ENCODE assay signal across 17 cellular contexts in genomic region chr5:1485320-1486118, GRCh38. TPM values are rescaled to one million over a fixed set of nuclear protein-coding genes. Genes with fewer than 3 reads are reported as not detected.
A peak's percentile ranks its signal among the peaks of the same experiment; 100 is the strongest.
DNase-seq lines count a peak whose midpoint lies in the region; ATAC-seq, FAIRE-seq and TF ChIP-seq lines count a peak whose summit lies in the region.
"Had no signal": no experiment of that assay in that cellular context is flagged by ENCODE, and none has a peak within 500 bp of the region (broad histone marks: within the 10 kb centered on the region; RNA-seq: fewer than 3 reads in every experiment).

No MANE protein-coding gene starts in this region.

- peak overlapping the region; percentile 95 for H3K4me2 ChIP-seq in GM12878 (ENCODE audit: control insufficient read depth, insufficient read depth)

- CTCF ChIA-PET in GM12878 (lab: Yijun Ruan, JAX): interaction anchor here (0.9 to 2.9 kb wide), 4 partner anchors 13 to 31 kb away, joined by 3 to 20 read pairs (median 6); no protein-coding TSS in a partner anchor

- peak overlapping the region; percentile 77 for H3K9ac ChIP-seq in GM12878 (ENCODE audit: control insufficient read depth, insufficient read depth, low read length)

- no peak overlapping the region for H2AFZ ChIP-seq in GM12878 (ENCODE audit: control insufficient read depth, low read depth, low read length)

- H3K4me1 ChIP-seq in GM12878 (ENCODE audit: control insufficient read depth, insufficient read depth, low read length): peaks cover 70% of the 10 kb centered on the region
- no peaks in the 10 kb centered on the region for H3K4me1 ChIP-seq in vagina
- H3K4me1 ChIP-seq: lower lobe of right lung, right lobe of liver had no signal

- in situ Hi-C loops in GM12878 (cut with MboI): loop anchor here (5.0 kb wide), 1 partner anchor 312 kb away; the partner anchor contains the start of gene MRPL36

- H3K36me3 ChIP-seq in GM12878 (ENCODE audit: control insufficient read depth in 2 of 2, insufficient read depth in 2 of 2, low read length in 1 of 2): peaks cover 15 to 39% of the 10 kb centered on the region in 2 experiments
- H3K36me3 ChIP-seq in vagina: peaks cover 0 to 16% of the 10 kb centered on the region in 2 donors
- H3K36me3 ChIP-seq in MG63: peaks cover 93% of the 10 kb centered on the region

- BruUV-seq in GM12878 (replicated peaks; lab: Mats Ljungman, UMichigan): no TSS peak

- H4K20me1 ChIP-seq in GM12878 (ENCODE audit: control insufficient read depth, insufficient read depth): no peaks in the 10 kb centered on the region

- DNase-seq in GM12878 (ENCODE audit: low read depth, low spot score) (no peak), NCI-H226 (no peak), vagina (ENCODE audit: extremely low spot score in 2 of 2) (no peak), superior temporal gyrus (ENCODE audit: extremely low spot score) (no peak), MG63 (no peak)
- DNase-seq: activated naive CD4-positive, alpha-beta T cell treated with Interleukin-2 at 50 U/mL for 16 hours; CD4-positive, alpha-beta memory T cell; lower lobe of right lung; NCI-H2081; right lobe of liver; WERI-Rb-1 had no signal

- WGBS in GM12878 (ENCODE audit: insufficient coverage, insufficient replicate concordance, low lambda C conversion rate, missing lambda C conversion rate): 37% methylated on average over 18 of the region's 18 CpGs

- FAIRE-seq in GM12878 (lab: Jason Lieb, UNC): peak; percentile 27

- ATAC-seq in GM18502 (IDR thresholded peaks at IDR 0.05; ENCODE audit: poor library complexity, unreplicated experiment) (peak; percentile 38), GM21367 (IDR thresholded peaks at IDR 0.05; ENCODE audit: unreplicated experiment) (peak; percentile 23), HG03064 (IDR thresholded peaks at IDR 0.05; ENCODE audit: low read depth, unreplicated experiment) (peak; percentile 30), GM12878 (peak; percentile 34)
- ATAC-seq: lower lobe of right lung, right lobe of liver had no signal

- peak; percentile 16; the same call in 1 of the 2 replicates for TF ChIP-seq POLR2A in GM12878 (IDR thresholded peaks at IDR 0.05; ENCODE audit: low read depth, low read length)
- TF ChIP-seq POLR2A in vagina (IDR thresholded peaks at IDR 0.05): no peak

- intact Hi-C loops in GM12878 (cut with micrococcal nuclease; ENCODE audit: unreplicated experiment) (loop anchor here (1.0 to 5.0 kb wide), 4 partner anchors 10 to 107 kb away; partner anchors contain the start of gene LPCAT1), vagina (cut with DNase I) (no loop called here)

- RAD21 ChIA-PET in GM12878 (lab: Charles Lee; ENCODE audit: unreplicated experiment): interaction anchor here (0.6 to 4.5 kb wide), 10 partner anchors 7 to 352 kb away, joined by 3 to 41 read pairs (median 4); no protein-coding TSS in a partner anchor

- TF ChIP-seq CTCF in GM12878 (IDR thresholded peaks at IDR 0.05 in 2 of 3, conservative IDR thresholded peaks at IDR 0.05 in 1 of 3; ENCODE audit: control insufficient read depth in 2 of 3, extremely low read depth in 1 of 3, insufficient read depth in 1 of 3, low read depth in 3 of 3, low read length in 3 of 3) (no peak), vagina (IDR thresholded peaks at IDR 0.05) (no peak)

- peak in 1 of 2 experiments; percentile 4; a peak in 1 of 4 replicates for TF ChIP-seq EP300 in GM12878 (IDR thresholded peaks at IDR 0.05; ENCODE audit: borderline replicate concordance in 1 of 2, control insufficient read depth in 1 of 2, low read depth in 2 of 2, low read length in 2 of 2)

- SMC1A ChIA-PET in GM12878 (lab: Charles Lee; ENCODE audit: uncharacterized antibody, unreplicated experiment): interaction anchor here (0.8 to 9.4 kb wide), 6 partner anchors 12 to 51 kb away, joined by 3 to 93 read pairs (median 7); no protein-coding TSS in a partner anchor

- peak overlapping the region; percentile 30; the same call in 1 of the 2 replicates for H3K4me3 ChIP-seq in GM12878
- no peak overlapping the region for H3K4me3 ChIP-seq in vagina
- H3K4me3 ChIP-seq in MG63: no peak overlapping the region
- H3K4me3 ChIP-seq: lower lobe of right lung, right lobe of liver had no signal

- no peaks in the 10 kb centered on the region for H3K9me3 ChIP-seq in GM12878 (replicated peaks; ENCODE audit: control insufficient read depth, insufficient read depth, low read length)
- H3K9me3 ChIP-seq in vagina: no peaks in the 10 kb centered on the region
- H3K9me3 ChIP-seq in MG63: no peaks in the 10 kb centered on the region
- H3K9me3 ChIP-seq: lower lobe of right lung, right lobe of liver had no signal

- no peak for TF ChIP-seq RAD21 in GM12878 (IDR thresholded peaks at IDR 0.05; ENCODE audit: insufficient read depth, low read depth, low read length)

- POLR2A ChIA-PET in GM12878 (lab: Charles Lee): interaction anchor here (0.8 to 10.2 kb wide), 9 partner anchors 7 to 189 kb away, joined by 3 to 108 read pairs (median 5); no protein-coding TSS in a partner anchor

- H3K27me3 ChIP-seq in GM12878 (replicated peaks in 1 of 2; ENCODE audit: control insufficient read depth in 2 of 2, insufficient read depth in 2 of 2, low read length in 1 of 2) (no peaks in the 10 kb centered on the region), vagina (no peaks in the 10 kb centered on the region), MG63 (no peaks in the 10 kb centered on the region)
- H3K27me3 ChIP-seq: right lobe of liver had no signal

- H3K27ac ChIP-seq in GM12878 (ENCODE audit: control insufficient read depth, insufficient read depth) (peak overlapping the region; percentile 86), vagina (no peak overlapping the region)
- H3K27ac ChIP-seq: lower lobe of right lung, right lobe of liver, WERI-Rb-1 had no signal

- H3K79me2 ChIP-seq in GM12878 (ENCODE audit: control insufficient read depth, insufficient read depth, low read length): peaks cover 57% of the 10 kb centered on the region

TF ChIP-seq in GM12878, 131 proteins besides CTCF, POLR2A, EP300 and RAD21 (continues in another document):
- TF ChIP-seq RBBP5 (conservative IDR thresholded peaks at IDR 0.05): no peak
- no peak for TF ChIP-seq FOXK2 (IDR thresholded peaks at IDR 0.05)
- TF ChIP-seq GABPA (IDR thresholded peaks at IDR 0.05; ENCODE audit: low read depth): no peak
- TF ChIP-seq IRF4 (IDR thresholded peaks at IDR 0.05; ENCODE audit: low read depth, low read length): no peak

RNA-seq across cellular contexts. Expression of gene LPCAT1, which starts 38.2 kb away (rescaled TPM):
- 365 and 373 TPM in 2 replicates for total RNA-seq in GM12878 (2013; cell fraction: nucleolus; rRNA removed)
- 67.6 and 74.7 TPM in 2 replicates for total RNA-seq in GM12878 (2014; rRNA removed)
- 58.9 and 59.4 TPM in 2 replicates for total RNA-seq in GM12878 (2014; rRNA removed; fragmentation: Illumina TruSeq; extraction: Trizol)
- 109 TPM in 2 replicates for total RNA-seq in GM12878 (2021)
- 26.1 TPM for polyA plus RNA-seq in GM12878 (2011; ENCODE audit: low read depth)
- 63.6 and 70.6 TPM in 2 replicates for polyA plus RNA-seq in GM12878 (2011; rRNA removed)
- 70.3 and 92.5 TPM in 2 replicates for polyA plus RNA-seq in GM12878 (2011; cell fraction: cytosol; rRNA removed)
- 197 and 246 TPM in 2 replicates for polyA plus RNA-seq in GM12878 (2011; cell fraction: nucleus; rRNA removed)
- 41.3 and 58.7 TPM in 2 replicates for polyA plus RNA-seq in GM12878 (2012)
- polyA plus RNA-seq in GM12878 (2014; fragmentation: Illumina TruSeq; extraction: Trizol): 84.5 and 93.5 TPM in 2 replicates
- polyA plus RNA-seq in GM12878 (2014; fragmentation: Nextera tagmentation; extraction: Ambion mirVana): 1 to 10 TPM; 2.3 to 7.0 TPM
- 94.1 and 94.8 TPM in 2 replicates for polyA plus RNA-seq in GM12878 (2014; rRNA removed)
- polyA plus RNA-seq in GM12878 (2016; fragmentation: Nextera tagmentation; extraction: Ambion mirVana): 10 to 100 TPM; 60.2 to 82.4 TPM
- polyA minus RNA-seq in GM12878 (2011; rRNA and poly(A)+ RNA removed): 43.1 and 54.4 TPM in 2 replicates
- 25.0 and 34.6 TPM in 2 replicates for polyA minus RNA-seq in GM12878 (2011; cell fraction: cytosol; rRNA and poly(A)+ RNA removed)
- 71.8 and 93.6 TPM in 2 replicates for polyA minus RNA-seq in GM12878 (2011; cell fraction: nucleus; rRNA and poly(A)+ RNA removed)
- total RNA-seq in vagina: 29.7 TPM
- total RNA-seq in MG63 (2014; rRNA removed; shearing (Covaris generic); ENCODE audit: low replicate concordance): 130 and 166 TPM in 2 replicates

RNA-seq across cellular contexts. Expression of gene SLC6A3, which starts 40.3 kb away (rescaled TPM):
- not detected in 2 replicates for total RNA-seq in GM12878 (2013; cell fraction: nucleolus; rRNA removed)
- not detected in 2 replicates for total RNA-seq in GM12878 (2014; rRNA removed)
- total RNA-seq in GM12878 (2014; rRNA removed; fragmentation: Illumina TruSeq; extraction: Trizol): not detected in 2 replicates
- not detected in 2 replicates for total RNA-seq in GM12878 (2021)
- not detected for polyA plus RNA-seq in GM12878 (2011; ENCODE audit: low read depth)
- polyA plus RNA-seq in GM12878 (2011; rRNA removed): 0.01 TPM in 1 of 2 replicates, not detected in the other
- polyA plus RNA-seq in GM12878 (2011; cell fraction: cytosol; rRNA removed): 0.05 TPM in 1 of 2 replicates, not detected in the other
- polyA plus RNA-seq in GM12878 (2011; cell fraction: nucleus; rRNA removed): not detected in 2 replicates
- polyA plus RNA-seq in GM12878 (2012): 0.07 and 0.18 TPM in 2 replicates
- not detected in 2 replicates for polyA plus RNA-seq in GM12878 (2014; fragmentation: Illumina TruSeq; extraction: Trizol)
- polyA plus RNA-seq in GM12878 (2014; fragmentation: Nextera tagmentation; extraction: Ambion mirVana): not detected
- not detected in 2 replicates for polyA plus RNA-seq in GM12878 (2014; rRNA removed)
- polyA plus RNA-seq in GM12878 (2016; fragmentation: Nextera tagmentation; extraction: Ambion mirVana): not detected
- not detected in 2 replicates for polyA minus RNA-seq in GM12878 (2011; rRNA and poly(A)+ RNA removed)
- not detected in 2 replicates for polyA minus RNA-seq in GM12878 (2011; cell fraction: cytosol; rRNA and poly(A)+ RNA removed)
- not detected in 2 replicates for polyA minus RNA-seq in GM12878 (2011; cell fraction: nucleus; rRNA and poly(A)+ RNA removed)
- 0.49 TPM for total RNA-seq in vagina
- total RNA-seq in MG63 (2014; rRNA removed; shearing (Covaris generic); ENCODE audit: low replicate concordance): not detected in 2 replicates
- total RNA-seq: CD4-positive, alpha-beta memory T cell; dermis microvascular lymphatic vessel endothelial cell; HT1080; right lobe of liver; RPMI7951 had no signal
- polyA plus RNA-seq: CD4-positive, alpha-beta memory T cell had no signal
